Comparison of ENCODE assay signal across 8 cellular contexts in the genomic region with DNA sequence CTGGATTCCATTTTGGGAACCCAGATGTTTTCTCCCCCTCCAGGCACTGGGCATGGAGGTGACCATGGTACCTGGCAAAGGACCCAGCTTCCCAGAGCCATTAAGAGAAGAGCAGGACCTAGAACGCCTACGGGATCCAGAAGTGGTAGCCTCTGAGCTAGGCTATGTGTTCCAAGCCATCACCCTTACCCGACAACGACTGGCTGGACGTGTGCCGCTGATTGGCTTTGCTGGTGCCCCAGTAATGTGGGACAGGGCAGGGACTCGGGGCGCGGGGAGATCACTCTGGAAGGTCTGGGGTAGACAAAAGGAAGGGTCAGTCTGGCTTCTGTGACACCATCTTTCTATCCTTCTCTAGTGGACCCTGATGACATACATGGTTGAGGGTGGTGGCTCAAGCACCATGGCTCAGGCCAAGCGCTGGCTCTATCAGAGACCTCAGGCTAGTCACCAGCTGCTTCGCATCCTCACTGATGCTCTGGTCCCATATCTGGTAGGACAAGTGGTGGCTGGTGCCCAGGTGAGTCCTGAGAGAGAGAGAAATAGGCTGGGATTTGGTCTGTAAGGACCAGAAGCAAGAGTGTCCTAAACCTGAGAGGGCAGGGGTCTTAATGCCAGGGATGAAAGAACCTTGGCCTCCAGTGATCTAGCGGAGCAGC. TPM values are rescaled to one million over a fixed set of nuclear protein-coding genes. Genes with fewer than 3 reads are reported as not detected.
DNase-seq lines count a peak whose midpoint lies in the region; ATAC-seq, FAIRE-seq and TF ChIP-seq lines count a peak whose summit lies in the region.

No MANE protein-coding gene starts in this region.

- intact Hi-C loops in MCF 10A (cut with micrococcal nuclease) (loop anchor here (1.0 to 5.0 kb wide), 6 partner anchors 221 to 559 kb away; a partner anchor contains a TSS), breast epithelium (cut with DNase I; ENCODE audit: low total_unique reads) (loop anchor here (2.0 to 5.0 kb wide), 3 partner anchors 289 to 1239 kb away; no protein-coding TSS in a partner anchor), HepG2 (cut with micrococcal nuclease; ENCODE audit: unreplicated experiment) (loop anchor here (1.0 to 5.0 kb wide), 3 partner anchors 176 to 287 kb away; no protein-coding TSS in a partner anchor), upper lobe of right lung (cut with DNase I) (loop anchor here (10.0 kb wide), 1 partner anchor 481 kb away; a partner anchor contains a TSS)

- H3K36me3 ChIP-seq in breast epithelium (no peaks in the 10 kb centered on the region), HepG2 (replicated peaks in 1 of 2; ENCODE audit: control insufficient read depth in 1 of 2, insufficient read depth in 2 of 2, low read length in 2 of 2) (peaks cover 2 to 23% of the 10 kb centered on the region in 2 experiments; a peak in 3 of 5 replicates), upper lobe of right lung (peaks cover 27% of the 10 kb centered on the region)

- H3K27me3 Mint-ChIP-seq in MCF 10A (ENCODE audit: insufficient read depth, unreplicated experiment) = no peaks in the 10 kb centered on the region
- H3K27me3 Mint-ChIP-seq in activated CD8-positive, alpha-beta T cell treated with anti-CD3 and anti-CD28 coated beads, Interleukin-2, amount 10 ng/mL, durations not matched to agents 7 days and 5 days (ENCODE audit: low read depth) = no peaks in the 10 kb centered on the region

- in situ Hi-C loops in HepG2 (cut with HindIII; ENCODE audit: extremely low pct_ligation_motif_present, low pct_unique_long_range_greater_than_20kb) = loop anchor here (5.0 to 25.0 kb wide), 4 partner anchors 176 to 479 kb away; a partner anchor contains a TSS

- peaks cover 24% of the 10 kb centered on the region for H3K36me3 Mint-ChIP-seq in MCF 10A (ENCODE audit: insufficient read depth, unreplicated experiment)
- H3K36me3 Mint-ChIP-seq in activated CD8-positive, alpha-beta T cell treated with anti-CD3 and anti-CD28 coated beads, Interleukin-2, amount 10 ng/mL, durations not matched to agents 7 days and 5 days (ENCODE audit: low read depth) = peaks cover 15% of the 10 kb centered on the region

- CTCF ChIA-PET in MCF 10A (lab: Yijun Ruan, JAX) (interaction anchor here (0.5 to 12.2 kb wide), 39 partner anchors 8 to 551 kb away, joined by 3 to 437 read pairs (median 4); a partner anchor contains a TSS), HepG2 (lab: Yijun Ruan, JAX; ENCODE audit: low intra/inter-chr PET ratio, low total read pairs) (interaction anchor here (2.1 to 2.2 kb wide), 2 partner anchors 287 to 290 kb away, joined by 12 to 24 read pairs; no protein-coding TSS in a partner anchor)
- CTCF ChIA-PET in activated CD8-positive, alpha-beta T cell treated with anti-CD3 and anti-CD28 coated beads, Interleukin-2, amount 10 ng/mL, durations not matched to agents 7 days and 5 days (lab: Charles Lee) = interaction anchor here (0.8 to 11.4 kb wide), 35 partner anchors 11 to 487 kb away, joined by 3 to 361 read pairs (median 5); a partner anchor contains a TSS

- TF ChIP-seq RAD21 in HepG2 (CRISPR knock-in tag; IDR thresholded peaks at IDR 0.05) = no peak

- no peak overlapping the region for H3K4me3 ChIP-seq in breast epithelium
- peak overlapping the region in 1 of 3 experiments; percentile 95; a peak in 2 of 6 replicates for H3K4me3 ChIP-seq in HepG2 (replicated peaks in 1 of 3; ENCODE audit: insufficient read depth in 1 of 3, low read depth in 2 of 3, low read length in 3 of 3)
- H3K4me3 ChIP-seq in upper lobe of right lung = no peak overlapping the region

- no peaks in the 10 kb centered on the region for H4K20me1 ChIP-seq in HepG2 (ENCODE audit: insufficient read depth, low read length)

- FAIRE-seq in HepG2 (lab: Jason Lieb, UNC) = no peak

- H3K27me3 ChIP-seq in breast epithelium (no peaks in the 10 kb centered on the region), HepG2 (ENCODE audit: control insufficient read depth in 1 of 2, insufficient read depth in 2 of 2, low read length in 2 of 2) (no peaks in the 10 kb centered on the region; a peak in 1 of 5 replicates), upper lobe of right lung (no peaks in the 10 kb centered on the region)

- peak overlapping the region; percentile 88 for H3K4me3 Mint-ChIP-seq in MCF 10A (ENCODE audit: unreplicated experiment)
- peak overlapping the region; percentile 75 for H3K4me3 Mint-ChIP-seq in activated CD8-positive, alpha-beta T cell treated with anti-CD3 and anti-CD28 coated beads, Interleukin-2, amount 10 ng/mL, durations not matched to agents 7 days and 5 days

- ATAC-seq in activated CD8-positive, alpha-beta T cell treated with anti-CD3 and anti-CD28 coated beads, Interleukin-2, amount 10 ng/mL, durations not matched to agents 7 days and 5 days = no peak
- no peak for ATAC-seq in HepG2
- no peak for ATAC-seq in upper lobe of right lung
- ATAC-seq in HG02678 (IDR thresholded peaks at IDR 0.05; ENCODE audit: unreplicated experiment) = no peak
- ATAC-seq in HG03280 (IDR thresholded peaks at IDR 0.05; ENCODE audit: unreplicated experiment) = no peak

- BruUV-seq in MCF 10A (replicated peaks; lab: Mats Ljungman, UMichigan) = no TSS peak
- BruUV-seq in HepG2 (replicated peaks; lab: Mats Ljungman, UMichigan) = no TSS peak

- no peak for TF ChIP-seq CTCF in MCF 10A (IDR thresholded peaks at IDR 0.05; ENCODE audit: unreplicated experiment)
- TF ChIP-seq CTCF in breast epithelium (IDR thresholded peaks at IDR 0.05) = no peak
- TF ChIP-seq CTCF in HepG2 (CRISPR knock-in tag; IDR thresholded peaks at IDR 0.05) = no peak
- no peak for TF ChIP-seq CTCF in upper lobe of right lung (IDR thresholded peaks at IDR 0.05)

- peak overlapping the region; percentile 27 for H3K27ac Mint-ChIP-seq in MCF 10A (ENCODE audit: low read depth, unreplicated experiment)
- H3K27ac Mint-ChIP-seq in activated CD8-positive, alpha-beta T cell treated with anti-CD3 and anti-CD28 coated beads, Interleukin-2, amount 10 ng/mL, durations not matched to agents 7 days and 5 days = peak overlapping the region; percentile 7

- peaks cover 5 to 31% of the 10 kb centered on the region in 2 donors for H3K4me1 ChIP-seq in breast epithelium
- peaks cover 32% of the 10 kb centered on the region for H3K4me1 ChIP-seq in HepG2 (ENCODE audit: insufficient read depth, low read length)
- H3K4me1 ChIP-seq in upper lobe of right lung = peaks cover 22% of the 10 kb centered on the region

- DNase-seq in MCF 10A (ENCODE audit: unreplicated experiment) = no peak
- DNase-seq in breast epithelium (ENCODE audit: low spot score in 2 of 2) = no peak
- no peak for DNase-seq in activated CD8-positive, alpha-beta T cell treated with anti-CD3 and anti-CD28 coated beads, Interleukin-2, amount 10 ng/mL, durations not matched to agents 7 days and 5 days
- no peak for DNase-seq in HepG2 (ENCODE audit: low spot score)
- peak; percentile 41 for DNase-seq in upper lobe of right lung
- no peak for DNase-seq in kidney tubule cell (ENCODE audit: low spot score)

- no peaks in the 10 kb centered on the region for H3K9me3 ChIP-seq in breast epithelium
- no peaks in the 10 kb centered on the region for H3K9me3 ChIP-seq in HepG2 (ENCODE audit: low read length)
- H3K9me3 ChIP-seq in upper lobe of right lung = no peaks in the 10 kb centered on the region

- TF ChIP-seq EP300 in HepG2 (IDR thresholded peaks at IDR 0.05; ENCODE audit: low read depth in 2 of 2, low read length in 2 of 2) (no peak), HepG2 (CRISPR knock-in tag; IDR thresholded peaks at IDR 0.05; ENCODE audit: borderline replicate concordance) (no peak)

- peak overlapping the region; percentile 99 for H3K4me2 ChIP-seq in HepG2 (ENCODE audit: low read depth, low read length)

- 89% methylated on average over 11 of the region's 12 CpGs for WGBS in HepG2 (ENCODE audit: low lambda C conversion rate)

- no peak overlapping the region for H2AFZ ChIP-seq in HepG2 (ENCODE audit: low read length)

- POLR2A ChIA-PET in MCF 10A (lab: Yijun Ruan, JAX) (interaction anchor here (0.5 to 11.7 kb wide), 11 partner anchors 27 to 1071 kb away, joined by 3 to 176 read pairs (median 4); a partner anchor contains a TSS), HepG2 (lab: Yijun Ruan, JAX) (interaction anchor here (0.5 to 10.4 kb wide), 9 partner anchors 25 to 485 kb away, joined by 3 to 231 read pairs (median 8); a partner anchor contains a TSS)
- POLR2A ChIA-PET in activated CD8-positive, alpha-beta T cell treated with anti-CD3 and anti-CD28 coated beads, Interleukin-2, amount 10 ng/mL, durations not matched to agents 7 days and 5 days (lab: Charles Lee) = interaction anchor here (1.0 to 6.8 kb wide), 6 partner anchors 283 to 480 kb away, joined by 3 to 78 read pairs (median 32); a partner anchor contains a TSS

- no peak for TF ChIP-seq POLR2A in breast epithelium (IDR thresholded peaks at IDR 0.05)
- no peak for TF ChIP-seq POLR2A in HepG2 (IDR thresholded peaks at IDR 0.05; ENCODE audit: insufficient read depth in 1 of 2, low read depth in 2 of 2, low read length in 2 of 2)

- no peaks in the 10 kb centered on the region for H3K9me3 Mint-ChIP-seq in MCF 10A (ENCODE audit: unreplicated experiment)
- no peaks in the 10 kb centered on the region for H3K9me3 Mint-ChIP-seq in activated CD8-positive, alpha-beta T cell treated with anti-CD3 and anti-CD28 coated beads, Interleukin-2, amount 10 ng/mL, durations not matched to agents 7 days and 5 days (ENCODE audit: insufficient read depth)

- H3K79me2 ChIP-seq in HepG2 (ENCODE audit: insufficient read depth, low read length) = peaks cover 26% of the 10 kb centered on the region

- no peak overlapping the region for H3K27ac ChIP-seq in breast epithelium
- H3K27ac ChIP-seq in HepG2 (ENCODE audit: extremely low read length, insufficient read depth, low read length) = peak overlapping the region; percentile 85
- H3K27ac ChIP-seq in upper lobe of right lung = no peak overlapping the region

- peak overlapping the region; percentile 79; the same call in 1 of the 2 replicates for H3K9ac ChIP-seq in HepG2 (ENCODE audit: insufficient read depth, low read depth, low read length)

- H3K4me1 Mint-ChIP-seq in MCF 10A (ENCODE audit: insufficient read depth, unreplicated experiment) = peaks cover 24% of the 10 kb centered on the region
- peaks cover 44% of the 10 kb centered on the region for H3K4me1 Mint-ChIP-seq in activated CD8-positive, alpha-beta T cell treated with anti-CD3 and anti-CD28 coated beads, Interleukin-2, amount 10 ng/mL, durations not matched to agents 7 days and 5 days (ENCODE audit: low read depth)

RNA-seq across cellular contexts. Expression of a gene that starts 1.6 kb away (rescaled TPM):
- total RNA-seq in MCF 10A (2022) (76.9 and 84.7 TPM in 2 replicates), breast epithelium (100 to 1,000 TPM in 1 of 3 donors, 10 to 100 TPM in 2; 74.1 to 115 (median 77.1) TPM), HepG2 (2016; rRNA removed; fragmentation: Illumina TruSeq; extraction: Trizol) (171 and 243 TPM in 2 replicates), upper lobe of right lung (51.4 TPM)
- total RNA-seq in activated CD8-positive, alpha-beta T cell treated with anti-CD3 and anti-CD28 coated beads, Interleukin-2, amount 10 ng/mL, durations not matched to agents 7 days and 5 days = 10 to 100 TPM; 74.7 to 76.4 TPM
- total RNA-seq in HepG2 (2016; cell fraction: cytosol; rRNA removed; fragmentation: Illumina TruSeq; extraction: Trizol; ENCODE audit: low read depth) = 52.3 and 57.9 TPM in 2 replicates
- total RNA-seq in HepG2 (2016; cell fraction: insoluble cytoplasmic fraction; rRNA removed; fragmentation: Illumina TruSeq; extraction: Trizol) = 176 and 234 TPM in 2 replicates
- total RNA-seq in HepG2 (2016; cell fraction: membrane; rRNA removed; fragmentation: Illumina TruSeq; extraction: Trizol) = 80.0 and 84.0 TPM in 2 replicates
- 104 and 109 TPM in 2 replicates for total RNA-seq in HepG2 (2016; cell fraction: nucleus; rRNA removed; fragmentation: Illumina TruSeq; extraction: Trizol)
- 162 and 172 TPM in 2 replicates for polyA plus RNA-seq in HepG2 (2011; rRNA removed)
- polyA plus RNA-seq in HepG2 (2011; cell fraction: cytosol; rRNA removed) = 149 and 186 TPM in 2 replicates
- 221 and 235 TPM in 2 replicates for polyA plus RNA-seq in HepG2 (2011; cell fraction: nucleus; rRNA removed)
- polyA plus RNA-seq in HepG2 (2012) = 54.1 and 58.6 TPM in 2 replicates
- 54.0 and 55.9 TPM in 2 replicates for polyA plus RNA-seq in HepG2 (2016; cell fraction: cytosol; fragmentation: Illumina TruSeq; extraction: Trizol; ENCODE audit: low read depth)
- 208 and 224 TPM in 2 replicates for polyA plus RNA-seq in HepG2 (2016; cell fraction: insoluble cytoplasmic fraction; fragmentation: Illumina TruSeq; extraction: Trizol; ENCODE audit: low read depth)
- 72.8 and 73.2 TPM in 2 replicates for polyA plus RNA-seq in HepG2 (2016; cell fraction: membrane; fragmentation: Illumina TruSeq; extraction: Trizol; ENCODE audit: low read depth)
- polyA plus RNA-seq in HepG2 (2016; cell fraction: nucleus; fragmentation: Illumina TruSeq; extraction: Trizol; ENCODE audit: insufficient read depth, low read depth) = 178 and 190 TPM in 2 replicates
- polyA minus RNA-seq in HepG2 (2011; rRNA and poly(A)+ RNA removed; ENCODE audit: low replicate concordance) = 175 and 194 TPM in 2 replicates
- 36.4 and 37.4 TPM in 2 replicates for polyA minus RNA-seq in HepG2 (2011; cell fraction: cytosol; rRNA and poly(A)+ RNA removed)
- polyA minus RNA-seq in HepG2 (2011; cell fraction: nucleus; rRNA and poly(A)+ RNA removed) = 48.0 and 55.0 TPM in 2 replicates

RNA-seq across cellular contexts. Expression of a gene that starts 2.6 kb away (rescaled TPM):
- total RNA-seq in MCF 10A (2022) (20.2 and 29.2 TPM in 2 replicates), breast epithelium (10 to 100 TPM; 32.8 to 45.8 (median 33.4) TPM), HepG2 (2016; rRNA removed; fragmentation: Illumina TruSeq; extraction: Trizol) (16.2 and 18.6 TPM in 2 replicates), upper lobe of right lung (43.6 TPM)
- total RNA-seq in activated CD8-positive, alpha-beta T cell treated with anti-CD3 and anti-CD28 coated beads, Interleukin-2, amount 10 ng/mL, durations not matched to agents 7 days and 5 days = 10 to 100 TPM; 33.5 to 38.6 TPM
- 2.3 and 2.5 TPM in 2 replicates for total RNA-seq in HepG2 (2016; cell fraction: cytosol; rRNA removed; fragmentation: Illumina TruSeq; extraction: Trizol; ENCODE audit: low read depth)
- 13.8 and 18.5 TPM in 2 replicates for total RNA-seq in HepG2 (2016; cell fraction: insoluble cytoplasmic fraction; rRNA removed; fragmentation: Illumina TruSeq; extraction: Trizol)
- total RNA-seq in HepG2 (2016; cell fraction: membrane; rRNA removed; fragmentation: Illumina TruSeq; extraction: Trizol) = 4.6 and 6.4 TPM in 2 replicates
- 14.0 and 15.5 TPM in 2 replicates for total RNA-seq in HepG2 (2016; cell fraction: nucleus; rRNA removed; fragmentation: Illumina TruSeq; extraction: Trizol)
- 24.5 and 27.1 TPM in 2 replicates for polyA plus RNA-seq in HepG2 (2011; rRNA removed)
- polyA plus RNA-seq in HepG2 (2011; cell fraction: cytosol; rRNA removed) = 19.4 and 21.0 TPM in 2 replicates
- polyA plus RNA-seq in HepG2 (2011; cell fraction: nucleus; rRNA removed) = 86.2 and 90.2 TPM in 2 replicates
- 11.7 and 15.3 TPM in 2 replicates for polyA plus RNA-seq in HepG2 (2012)
- 1.4 and 1.9 TPM in 2 replicates for polyA plus RNA-seq in HepG2 (2016; cell fraction: cytosol; fragmentation: Illumina TruSeq; extraction: Trizol; ENCODE audit: low read depth)
- polyA plus RNA-seq in HepG2 (2016; cell fraction: insoluble cytoplasmic fraction; fragmentation: Illumina TruSeq; extraction: Trizol; ENCODE audit: low read depth) = 17.1 and 21.5 TPM in 2 replicates
- polyA plus RNA-seq in HepG2 (2016; cell fraction: membrane; fragmentation: Illumina TruSeq; extraction: Trizol; ENCODE audit: low read depth) = 4.6 and 6.1 TPM in 2 replicates
- 38.8 and 41.9 TPM in 2 replicates for polyA plus RNA-seq in HepG2 (2016; cell fraction: nucleus; fragmentation: Illumina TruSeq; extraction: Trizol; ENCODE audit: insufficient read depth, low read depth)
- polyA minus RNA-seq in HepG2 (2011; rRNA and poly(A)+ RNA removed; ENCODE audit: low replicate concordance) = 38.1 and 44.2 TPM in 2 replicates
- 13.9 and 14.3 TPM in 2 replicates for polyA minus RNA-seq in HepG2 (2011; cell fraction: cytosol; rRNA and poly(A)+ RNA removed)
- polyA minus RNA-seq in HepG2 (2011; cell fraction: nucleus; rRNA and poly(A)+ RNA removed) = 17.5 and 23.1 TPM in 2 replicates

RNA-seq across cellular contexts. Expression of a gene that starts 27.3 kb away (rescaled TPM):
- total RNA-seq in MCF 10A (2022) (49.4 and 55.5 TPM in 2 replicates), breast epithelium (10 to 100 TPM; 26.9 to 28.8 (median 28.8) TPM), HepG2 (2016; rRNA removed; fragmentation: Illumina TruSeq; extraction: Trizol) (41.0 and 62.6 TPM in 2 replicates), upper lobe of right lung (22.6 TPM)
- total RNA-seq in activated CD8-positive, alpha-beta T cell treated with anti-CD3 and anti-CD28 coated beads, Interleukin-2, amount 10 ng/mL, durations not matched to agents 7 days and 5 days = 10 to 100 TPM; 24.6 to 28.8 TPM
- 9.5 and 10.1 TPM in 2 replicates for total RNA-seq in HepG2 (2016; cell fraction: cytosol; rRNA removed; fragmentation: Illumina TruSeq; extraction: Trizol; ENCODE audit: low read depth)
- total RNA-seq in HepG2 (2016; cell fraction: insoluble cytoplasmic fraction; rRNA removed; fragmentation: Illumina TruSeq; extraction: Trizol) = 39.3 and 67.7 TPM in 2 replicates
- 13.5 and 13.7 TPM in 2 replicates for total RNA-seq in HepG2 (2016; cell fraction: membrane; rRNA removed; fragmentation: Illumina TruSeq; extraction: Trizol)
- 24.8 and 30.1 TPM in 2 replicates for total RNA-seq in HepG2 (2016; cell fraction: nucleus; rRNA removed; fragmentation: Illumina TruSeq; extraction: Trizol)
- 17.1 and 20.1 TPM in 2 replicates for polyA plus RNA-seq in HepG2 (2011; rRNA removed)
- polyA plus RNA-seq in HepG2 (2011; cell fraction: cytosol; rRNA removed) = 14.3 and 17.4 TPM in 2 replicates
- 4.6 and 6.5 TPM in 2 replicates for polyA plus RNA-seq in HepG2 (2011; cell fraction: nucleus; rRNA removed)
- 18.6 and 21.6 TPM in 2 replicates for polyA plus RNA-seq in HepG2 (2012)
- 5.6 and 5.8 TPM in 2 replicates for polyA plus RNA-seq in HepG2 (2016; cell fraction: cytosol; fragmentation: Illumina TruSeq; extraction: Trizol; ENCODE audit: low read depth)
- 51.1 and 52.1 TPM in 2 replicates for polyA plus RNA-seq in HepG2 (2016; cell fraction: insoluble cytoplasmic fraction; fragmentation: Illumina TruSeq; extraction: Trizol; ENCODE audit: low read depth)
- 6.7 and 6.9 TPM in 2 replicates for polyA plus RNA-seq in HepG2 (2016; cell fraction: membrane; fragmentation: Illumina TruSeq; extraction: Trizol; ENCODE audit: low read depth)
- 14.3 and 17.5 TPM in 2 replicates for polyA plus RNA-seq in HepG2 (2016; cell fraction: nucleus; fragmentation: Illumina TruSeq; extraction: Trizol; ENCODE audit: insufficient read depth, low read depth)
- polyA minus RNA-seq in HepG2 (2011; rRNA and poly(A)+ RNA removed; ENCODE audit: low replicate concordance) = 12.9 and 18.9 TPM in 2 replicates
- 8.2 and 12.9 TPM in 2 replicates for polyA minus RNA-seq in HepG2 (2011; cell fraction: cytosol; rRNA and poly(A)+ RNA removed)
- 24.9 and 35.5 TPM in 2 replicates for polyA minus RNA-seq in HepG2 (2011; cell fraction: nucleus; rRNA and poly(A)+ RNA removed)
